ENCODE assay signal across 21 cellular contexts in genomic region chr1:152159144-152159543, GRCh38. TPM values are rescaled to one million over a fixed set of nuclear protein-coding genes. Genes with fewer than 3 reads are reported as not detected.
A peak's percentile ranks its signal among the peaks of the same experiment; 100 is the strongest.
DNase-seq lines count a peak whose midpoint lies in the region; ATAC-seq and TF ChIP-seq lines count a peak whose summit lies in the region.
"Had no signal": no experiment of that assay in that cellular context is flagged by ENCODE, and none has a peak within 500 bp of the region (broad histone marks: within the 10 kb centered on the region; RNA-seq: fewer than 3 reads in every experiment).

Gene RPTN (minus strand): TSS chr1:152159228. CDS start chr1:152157889, 1,339 bp downstream.

- H3K36me3 Mint-ChIP-seq in dendritic cell treated with granulocyte-macrophage colony-stimulating factor and Interleukin-4, amounts not matched to agents 40 ng/mL and 50 ng/mL, for 4 days (ENCODE audit: low read depth), result no peaks in the 10 kb centered on the region

- TF ChIP-seq CTCF in Loucy (conservative IDR thresholded peaks at IDR 0.05; ENCODE audit: low read length), result no peak

- H3K36me3 ChIP-seq in Loucy (ENCODE audit: insufficient read depth, low read length), result no peaks in the 10 kb centered on the region
- H3K36me3 ChIP-seq: BE2C had no signal

- no peak within 1 kb of the TSS for H3K9ac ChIP-seq in Loucy (ENCODE audit: low read depth, low read length, poor library complexity, severe bottlenecking)

- H3K9me3 Mint-ChIP-seq in dendritic cell treated with granulocyte-macrophage colony-stimulating factor and Interleukin-4, amounts not matched to agents 40 ng/mL and 50 ng/mL, for 4 days, result no peaks in the 10 kb centered on the region
- H3K9me3 Mint-ChIP-seq: CD4-positive, alpha-beta T cell; GM23338; IgD-negative memory B cell had no signal

- peaks cover 3% of the 10 kb centered on the region for H3K27me3 Mint-ChIP-seq in dendritic cell treated with granulocyte-macrophage colony-stimulating factor and Interleukin-4, amounts not matched to agents 40 ng/mL and 50 ng/mL, for 4 days
- H3K27me3 Mint-ChIP-seq: CD4-positive, alpha-beta T cell; IgD-negative memory B cell had no signal

- H3K4me3 Mint-ChIP-seq in dendritic cell treated with granulocyte-macrophage colony-stimulating factor and Interleukin-4, amounts not matched to agents 40 ng/mL and 50 ng/mL, for 4 days, result no peak within 1 kb of the TSS
- H3K4me3 Mint-ChIP-seq: CD4-positive, alpha-beta T cell; GM23338; IgD-negative memory B cell had no signal

- no peaks in the 10 kb centered on the region for H3F3A ChIP-seq in Loucy (ENCODE audit: low read depth)

- peak within 1 kb of the TSS; percentile 12 for H3K4me2 ChIP-seq in Loucy (ENCODE audit: low read depth, low read length, poor library complexity, severe bottlenecking)
- H3K4me2 ChIP-seq: GM23338 had no signal

- H3K4me1 ChIP-seq in Loucy (ENCODE audit: insufficient read depth, low read length, poor library complexity, severe bottlenecking), result peaks cover 19% of the 10 kb centered on the region
- H3K4me1 ChIP-seq: BE2C had no signal

- no peak for ATAC-seq in HG03457 (IDR thresholded peaks at IDR 0.05; ENCODE audit: unreplicated experiment)
- ATAC-seq: GM23338, HepG2 had no signal

- no peaks in the 10 kb centered on the region for H3K79me2 ChIP-seq in Loucy (ENCODE audit: insufficient read depth, low read length)

- peaks cover 48% of the 10 kb centered on the region for H3K4me1 Mint-ChIP-seq in dendritic cell treated with granulocyte-macrophage colony-stimulating factor and Interleukin-4, amounts not matched to agents 40 ng/mL and 50 ng/mL, for 4 days (ENCODE audit: low read depth)
- H3K4me1 Mint-ChIP-seq: GM23338 had no signal

- DNase-seq in myocyte (ENCODE audit: low read depth) (peak; percentile 47), NCI-H526 (lab: John Stamatoyannopoulos, UW) (no peak), ecto neural progenitor cell (ENCODE audit: low spot score) (no peak), NCI-H187 treated with DMSO at 0.1 percent for 48 hours (lab: John Stamatoyannopoulos, UW) (no peak)
- DNase-seq: BE2C; C1 segment of cervical spinal cord; Caco-2; CD4-positive, alpha-beta T cell; DMS153; DMS79; GF-D8; HCEC 1CT; KBM-7 had no signal

- H3K27me3 ChIP-seq in Loucy (ENCODE audit: insufficient read depth, low read length, poor library complexity, severe bottlenecking), result no peaks in the 10 kb centered on the region
- H3K27me3 ChIP-seq: BE2C had no signal

- no peak within 1 kb of the TSS for H3K4me3 ChIP-seq in Loucy (ENCODE audit: low read length, poor library complexity, severe bottlenecking)
- H3K4me3 ChIP-seq: GM23338 had no signal

- no peak within 1 kb of the TSS for H2AFZ ChIP-seq in Loucy (ENCODE audit: low read length)
- H2AFZ ChIP-seq: GM23338 had no signal

- H3K27ac Mint-ChIP-seq in dendritic cell treated with granulocyte-macrophage colony-stimulating factor and Interleukin-4, amounts not matched to agents 40 ng/mL and 50 ng/mL, for 4 days, result peak within 1 kb of the TSS; percentile 84
- H3K27ac Mint-ChIP-seq: CD4-positive, alpha-beta T cell; GM23338 had no signal

- H3K9me2 ChIP-seq in Loucy (replicated peaks; ENCODE audit: low read depth, low read length), result no peaks in the 10 kb centered on the region

- no peaks in the 10 kb centered on the region for H4K20me1 ChIP-seq in Loucy (ENCODE audit: insufficient read depth, low read length, poor library complexity, severe bottlenecking)

- intact Hi-C loops in dendritic cell treated with granulocyte-macrophage colony-stimulating factor and Interleukin-4, amounts not matched to agents 40 ng/mL and 50 ng/mL, for 4 days (cut with micrococcal nuclease), result no loop called here

- no peaks in the 10 kb centered on the region for H3K9me3 ChIP-seq in Loucy (ENCODE audit: insufficient read depth, low read depth, low read length)
- H3K9me3 ChIP-seq: BE2C, Caco-2 had no signal

RNA-seq across cellular contexts. Expression of gene RPTN, which starts in this region (rescaled TPM):
- 1.0 and 1.9 TPM in 2 replicates for total RNA-seq in myocyte
- polyA plus RNA-seq in myocyte (2012), result 0.18 TPM
- total RNA-seq: A172; Caco-2; CD4-positive, alpha-beta T cell; Daoy; GM23338; HepG2 had no signal
- polyA plus RNA-seq: GM23338, HepG2, IgD-negative memory B cell had no signal
